16 cellular contexts compared by ENCODE assay signal in genomic region chr4:6634746-6635145, GRCh38. TPM values are rescaled to one million over a fixed set of nuclear protein-coding genes. Genes with fewer than 3 reads are reported as not detected.
DNase-seq lines count a peak whose midpoint lies in the region; TF ChIP-seq lines count a peak whose summit lies in the region.
"Had no signal": no experiment of that assay in that cellular context is flagged by ENCODE, and none has a peak within 500 bp of the region (broad histone marks: within the 10 kb centered on the region; RNA-seq: fewer than 3 reads in every experiment).

No MANE protein-coding gene starts in this region.

- intact Hi-C loops in CD4-positive, alpha-beta memory T cell (cut with micrococcal nuclease), result no loop called here

- no peak overlapping the region for H3K9ac ChIP-seq in BLaER1 treated with 17β-estradiol and CSF1 and Interleukin-3, amounts not matched to agents 10 nM and 100 nM
- H3K9ac ChIP-seq: BLaER1 had no signal

- CTCF ChIA-PET in CD4-positive, alpha-beta memory T cell (lab: Charles Lee; ENCODE audit: partially characterized antibody), result no interaction called here

- POLR2A ChIA-PET in CD4-positive, alpha-beta memory T cell (lab: Charles Lee; ENCODE audit: partially characterized antibody), result no interaction called here

- H3K4me1 ChIP-seq in BLaER1 treated with 17β-estradiol and CSF1 and Interleukin-3, amounts not matched to agents 10 nM and 100 nM, result peaks cover 31 to 50% (median 44%) of the 10 kb centered on the region in 10 experiments
- no peaks in the 10 kb centered on the region for H3K4me1 ChIP-seq in CD4-positive, alpha-beta memory T cell (ENCODE audit: insufficient read depth, low read length)

- peak; percentile 83 for DNase-seq in RPMI8226
- DNase-seq in chondrocyte (ENCODE audit: low spot score), result peak; percentile 19
- DNase-seq in CD4-positive, alpha-beta memory T cell, result no peak
- DNase-seq in activated CD4-positive, alpha-beta T cell treated with anti-CD3 and anti-CD28 coated beads, Interleukin-2, amount 50 U/mL, for 48 hours, result no peak
- no peak for DNase-seq in nephron progenitor cell
- DNase-seq: Calu3; CD4-positive, alpha-beta T cell; COR-L47; DMS153; DND-41; H9 had no signal

- no peak overlapping the region for H3K27ac Mint-ChIP-seq in chondrocyte (ENCODE audit: unreplicated experiment)
- no peak overlapping the region for H3K27ac Mint-ChIP-seq in CD4-positive, alpha-beta memory T cell
- no peak overlapping the region for H3K27ac Mint-ChIP-seq in nephron progenitor cell
- H3K27ac Mint-ChIP-seq: B cell; CD4-positive, alpha-beta T cell; GM23338; H9 had no signal

- peaks cover 0 to 14% (median 4%) of the 10 kb centered on the region in 11 experiments; a peak in 7 of 22 replicates for H3K9me3 ChIP-seq in BLaER1 treated with 17β-estradiol and CSF1 and Interleukin-3, amounts not matched to agents 10 nM and 100 nM (replicated peaks in 1 of 11)
- no peaks in the 10 kb centered on the region for H3K9me3 ChIP-seq in CD4-positive, alpha-beta memory T cell (ENCODE audit: control insufficient read depth in 1 of 2, low read length in 2 of 2)
- H3K9me3 ChIP-seq: BLaER1 had no signal

- peak overlapping the region in 7 of 11 experiments; percentile 57 to 84 (median 71); a peak in 6 of 22 replicates for H3K4me2 ChIP-seq in BLaER1 treated with 17β-estradiol and CSF1 and Interleukin-3, amounts not matched to agents 10 nM and 100 nM
- H3K4me2 ChIP-seq: BLaER1, GM23338 had no signal

- no peaks in the 10 kb centered on the region for H3K9me3 Mint-ChIP-seq in chondrocyte (ENCODE audit: low read depth)
- H3K9me3 Mint-ChIP-seq in CD4-positive, alpha-beta memory T cell, result no peaks in the 10 kb centered on the region
- H3K9me3 Mint-ChIP-seq in nephron progenitor cell, result no peaks in the 10 kb centered on the region
- H3K9me3 Mint-ChIP-seq: CD14-positive monocyte; CD4-positive, alpha-beta T cell; GM23338; H9 had no signal

- no peak overlapping the region for H3K4me3 ChIP-seq in BLaER1 treated with 17β-estradiol and CSF1 and Interleukin-3, amounts not matched to agents 10 nM and 100 nM
- no peak overlapping the region for H3K4me3 ChIP-seq in CD4-positive, alpha-beta memory T cell (ENCODE audit: low read length in 2 of 2)
- H3K4me3 ChIP-seq: BLaER1, GM23338 had no signal

- H3K27me3 Mint-ChIP-seq in chondrocyte (ENCODE audit: low read depth) (no peaks in the 10 kb centered on the region), nephron progenitor cell (ENCODE audit: low read depth, poor library complexity) (peaks cover 7% of the 10 kb centered on the region)
- no peaks in the 10 kb centered on the region for H3K27me3 Mint-ChIP-seq in CD4-positive, alpha-beta memory T cell
- H3K27me3 Mint-ChIP-seq: B cell; CD4-positive, alpha-beta T cell had no signal

- no peaks in the 10 kb centered on the region for H3K27me3 ChIP-seq in BLaER1 treated with 17β-estradiol and CSF1 and Interleukin-3, amounts not matched to agents 10 nM and 100 nM
- H3K27me3 ChIP-seq in CD4-positive, alpha-beta memory T cell (ENCODE audit: insufficient read depth, low read length), result no peaks in the 10 kb centered on the region
- H3K27me3 ChIP-seq: BLaER1 had no signal

- peak overlapping the region in 7 of 11 experiments; percentile 67 to 80 (median 71); a peak in 10 of 22 replicates for H3K27ac ChIP-seq in BLaER1 treated with 17β-estradiol and CSF1 and Interleukin-3, amounts not matched to agents 10 nM and 100 nM
- H3K27ac ChIP-seq in CD4-positive, alpha-beta memory T cell (ENCODE audit: low read depth, low read length), result no peak overlapping the region
- H3K27ac ChIP-seq: BLaER1 had no signal

- H3K4me1 Mint-ChIP-seq in chondrocyte (ENCODE audit: low read depth) (peaks cover 9% of the 10 kb centered on the region), nephron progenitor cell (peaks cover 10% of the 10 kb centered on the region)
- peaks cover 0 to 4% (median 1%) of the 10 kb centered on the region in 4 donors for H3K4me1 Mint-ChIP-seq in CD4-positive, alpha-beta memory T cell
- H3K4me1 Mint-ChIP-seq: B cell had no signal

- H3K4me3 Mint-ChIP-seq in chondrocyte (ENCODE audit: unreplicated experiment) (no peak overlapping the region), nephron progenitor cell (no peak overlapping the region)
- no peak overlapping the region for H3K4me3 Mint-ChIP-seq in CD4-positive, alpha-beta memory T cell
- H3K4me3 Mint-ChIP-seq: B cell; CD14-positive monocyte; CD4-positive, alpha-beta T cell; GM23338 had no signal

- no peaks in the 10 kb centered on the region for H4K20me1 ChIP-seq in BLaER1 treated with 17β-estradiol and CSF1 and Interleukin-3, amounts not matched to agents 10 nM and 100 nM
- H4K20me1 ChIP-seq: BLaER1 had no signal

- H3K36me3 ChIP-seq in BLaER1 treated with 17β-estradiol and CSF1 and Interleukin-3, amounts not matched to agents 10 nM and 100 nM, result no peaks in the 10 kb centered on the region
- no peaks in the 10 kb centered on the region for H3K36me3 ChIP-seq in CD4-positive, alpha-beta memory T cell (ENCODE audit: insufficient read depth, low read length)
- H3K36me3 ChIP-seq: BLaER1 had no signal

- no peak for TF ChIP-seq CTCF in chondrocyte (IDR thresholded peaks at IDR 0.05)
- TF ChIP-seq CTCF in nephron progenitor cell (IDR thresholded peaks at IDR 0.05), result no peak

- H3K36me3 Mint-ChIP-seq in chondrocyte (ENCODE audit: low read depth) (no peaks in the 10 kb centered on the region), nephron progenitor cell (ENCODE audit: low read depth) (no peaks in the 10 kb centered on the region)
- no peaks in the 10 kb centered on the region for H3K36me3 Mint-ChIP-seq in CD4-positive, alpha-beta memory T cell
- H3K36me3 Mint-ChIP-seq: CD14-positive monocyte had no signal

RNA-seq across cellular contexts. Expression of gene MRFAP1, which starts 5.7 kb away (rescaled TPM):
- 247 to 293 TPM (median 250 TPM) in 3 replicates for total RNA-seq in chondrocyte
- 100 to 1,000 TPM; 149 to 157 TPM for total RNA-seq in CD4-positive, alpha-beta memory T cell
- 100 to 1,000 TPM; 156 to 169 TPM for polyA plus RNA-seq in CD4-positive, alpha-beta memory T cell

RNA-seq across cellular contexts. Expression of gene S100P, which starts 58.9 kb away (rescaled TPM):
- 0.95 to 1.1 TPM in 2 of 3 replicates, not detected in the other for total RNA-seq in chondrocyte
- total RNA-seq in CD4-positive, alpha-beta memory T cell, result 1 to 10 TPM; 2.0 to 2.1 TPM
- 1 to 10 TPM; 1.3 to 3.9 TPM for polyA plus RNA-seq in CD4-positive, alpha-beta memory T cell
- total RNA-seq: B cell, GM23338, H9 had no signal

RNA-seq across cellular contexts. Expression of gene MAN2B2, which starts 59.8 kb away (rescaled TPM):
- 36.7 to 46.4 TPM (median 44.1 TPM) in 3 replicates for total RNA-seq in chondrocyte
- total RNA-seq in CD4-positive, alpha-beta memory T cell, result 10 to 100 TPM; 51.5 to 53.2 TPM
- 10 to 100 TPM; 11.2 to 30.6 TPM for polyA plus RNA-seq in CD4-positive, alpha-beta memory T cell

Comparison
In these comparisons a context has a peak if more than half of its experiments do, and no peak if none do; other contexts are left out.
1. DNase-seq: peak in RPMI8226 (single experiment) and chondrocyte (single experiment); none in CD4-positive, alpha-beta memory T cell (0 of 5), activated CD4-positive, alpha-beta T cell treated with anti-CD3 and anti-CD28 coated beads, Interleukin-2, amount 50 U/mL, for 48 hours (0 of 2) and nephron progenitor cell (single experiment).